Comparison of ENCODE assay signal across 1 cellular context in genomic region chr11:105179542-105180278, GRCh38.
TF ChIP-seq lines count a peak whose summit lies in the region.

No MANE protein-coding gene starts in this region.

TF ChIP-seq in GM23338, 12 proteins besides CTCF, POLR2A, EP300 and RAD21 (continued from another document):
- TF ChIP-seq, protein P1, sequence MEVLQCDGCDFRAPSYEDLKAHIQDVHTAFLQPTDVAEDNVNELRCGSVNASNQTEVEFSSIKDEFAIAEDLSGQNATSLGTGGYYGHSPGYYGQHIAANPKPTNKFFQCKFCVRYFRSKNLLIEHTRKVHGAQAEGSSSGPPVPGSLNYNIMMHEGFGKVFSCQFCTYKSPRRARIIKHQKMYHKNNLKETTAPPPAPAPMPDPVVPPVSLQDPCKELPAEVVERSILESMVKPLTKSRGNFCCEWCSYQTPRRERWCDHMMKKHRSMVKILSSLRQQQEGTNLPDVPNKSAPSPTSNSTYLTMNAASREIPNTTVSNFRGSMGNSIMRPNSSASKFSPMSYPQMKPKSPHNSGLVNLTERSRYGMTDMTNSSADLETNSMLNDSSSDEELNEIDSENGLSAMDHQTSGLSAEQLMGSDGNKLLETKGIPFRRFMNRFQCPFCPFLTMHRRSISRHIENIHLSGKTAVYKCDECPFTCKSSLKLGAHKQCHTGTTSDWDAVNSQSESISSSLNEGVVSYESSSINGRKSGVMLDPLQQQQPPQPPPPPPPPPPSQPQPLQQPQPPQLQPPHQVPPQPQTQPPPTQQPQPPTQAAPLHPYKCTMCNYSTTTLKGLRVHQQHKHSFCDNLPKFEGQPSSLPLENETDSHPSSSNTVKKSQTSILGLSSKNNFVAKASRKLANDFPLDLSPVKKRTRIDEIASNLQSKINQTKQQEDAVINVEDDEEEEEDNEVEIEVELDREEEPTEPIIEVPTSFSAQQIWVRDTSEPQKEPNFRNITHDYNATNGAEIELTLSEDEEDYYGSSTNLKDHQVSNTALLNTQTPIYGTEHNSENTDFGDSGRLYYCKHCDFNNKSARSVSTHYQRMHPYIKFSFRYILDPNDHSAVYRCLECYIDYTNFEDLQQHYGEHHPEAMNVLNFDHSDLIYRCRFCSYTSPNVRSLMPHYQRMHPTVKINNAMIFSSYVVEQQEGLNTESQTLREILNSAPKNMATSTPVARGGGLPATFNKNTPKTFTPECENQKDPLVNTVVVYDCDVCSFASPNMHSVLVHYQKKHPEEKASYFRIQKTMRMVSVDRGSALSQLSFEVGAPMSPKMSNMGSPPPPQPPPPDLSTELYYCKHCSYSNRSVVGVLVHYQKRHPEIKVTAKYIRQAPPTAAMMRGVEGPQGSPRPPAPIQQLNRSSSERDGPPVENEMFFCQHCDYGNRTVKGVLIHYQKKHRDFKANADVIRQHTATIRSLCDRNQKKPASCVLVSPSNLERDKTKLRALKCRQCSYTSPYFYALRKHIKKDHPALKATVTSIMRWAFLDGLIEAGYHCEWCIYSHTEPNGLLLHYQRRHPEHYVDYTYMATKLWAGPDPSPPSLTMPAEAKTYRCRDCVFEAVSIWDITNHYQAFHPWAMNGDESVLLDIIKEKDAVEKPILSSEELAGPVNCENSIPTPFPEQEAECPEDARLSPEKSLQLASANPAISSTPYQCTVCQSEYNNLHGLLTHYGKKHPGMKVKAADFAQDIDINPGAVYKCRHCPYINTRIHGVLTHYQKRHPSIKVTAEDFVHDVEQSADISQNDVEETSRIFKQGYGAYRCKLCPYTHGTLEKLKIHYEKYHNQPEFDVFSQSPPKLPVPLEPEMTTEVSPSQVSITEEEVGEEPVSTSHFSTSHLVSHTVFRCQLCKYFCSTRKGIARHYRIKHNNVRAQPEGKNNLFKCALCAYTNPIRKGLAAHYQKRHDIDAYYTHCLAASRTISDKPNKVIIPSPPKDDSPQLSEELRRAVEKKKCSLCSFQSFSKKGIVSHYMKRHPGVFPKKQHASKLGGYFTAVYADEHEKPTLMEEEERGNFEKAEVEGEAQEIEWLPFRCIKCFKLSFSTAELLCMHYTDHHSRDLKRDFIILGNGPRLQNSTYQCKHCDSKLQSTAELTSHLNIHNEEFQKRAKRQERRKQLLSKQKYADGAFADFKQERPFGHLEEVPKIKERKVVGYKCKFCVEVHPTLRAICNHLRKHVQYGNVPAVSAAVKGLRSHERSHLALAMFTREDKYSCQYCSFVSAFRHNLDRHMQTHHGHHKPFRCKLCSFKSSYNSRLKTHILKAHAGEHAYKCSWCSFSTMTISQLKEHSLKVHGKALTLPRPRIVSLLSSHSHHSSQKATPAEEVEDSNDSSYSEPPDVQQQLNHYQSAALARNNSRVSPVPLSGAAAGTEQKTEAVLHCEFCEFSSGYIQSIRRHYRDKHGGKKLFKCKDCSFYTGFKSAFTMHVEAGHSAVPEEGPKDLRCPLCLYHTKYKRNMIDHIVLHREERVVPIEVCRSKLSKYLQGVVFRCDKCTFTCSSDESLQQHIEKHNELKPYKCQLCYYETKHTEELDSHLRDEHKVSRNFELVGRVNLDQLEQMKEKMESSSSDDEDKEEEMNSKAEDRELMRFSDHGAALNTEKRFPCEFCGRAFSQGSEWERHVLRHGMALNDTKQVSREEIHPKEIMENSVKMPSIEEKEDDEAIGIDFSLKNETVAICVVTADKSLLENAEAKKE (CRISPR knock-in tag; IDR thresholded peaks at IDR 0.05) = no peak
- TF ChIP-seq, protein P2, sequence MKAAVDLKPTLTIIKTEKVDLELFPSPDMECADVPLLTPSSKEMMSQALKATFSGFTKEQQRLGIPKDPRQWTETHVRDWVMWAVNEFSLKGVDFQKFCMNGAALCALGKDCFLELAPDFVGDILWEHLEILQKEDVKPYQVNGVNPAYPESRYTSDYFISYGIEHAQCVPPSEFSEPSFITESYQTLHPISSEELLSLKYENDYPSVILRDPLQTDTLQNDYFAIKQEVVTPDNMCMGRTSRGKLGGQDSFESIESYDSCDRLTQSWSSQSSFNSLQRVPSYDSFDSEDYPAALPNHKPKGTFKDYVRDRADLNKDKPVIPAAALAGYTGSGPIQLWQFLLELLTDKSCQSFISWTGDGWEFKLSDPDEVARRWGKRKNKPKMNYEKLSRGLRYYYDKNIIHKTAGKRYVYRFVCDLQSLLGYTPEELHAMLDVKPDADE (IDR thresholded peaks at IDR 0.05) = no peak
- TF ChIP-seq, protein P3, sequence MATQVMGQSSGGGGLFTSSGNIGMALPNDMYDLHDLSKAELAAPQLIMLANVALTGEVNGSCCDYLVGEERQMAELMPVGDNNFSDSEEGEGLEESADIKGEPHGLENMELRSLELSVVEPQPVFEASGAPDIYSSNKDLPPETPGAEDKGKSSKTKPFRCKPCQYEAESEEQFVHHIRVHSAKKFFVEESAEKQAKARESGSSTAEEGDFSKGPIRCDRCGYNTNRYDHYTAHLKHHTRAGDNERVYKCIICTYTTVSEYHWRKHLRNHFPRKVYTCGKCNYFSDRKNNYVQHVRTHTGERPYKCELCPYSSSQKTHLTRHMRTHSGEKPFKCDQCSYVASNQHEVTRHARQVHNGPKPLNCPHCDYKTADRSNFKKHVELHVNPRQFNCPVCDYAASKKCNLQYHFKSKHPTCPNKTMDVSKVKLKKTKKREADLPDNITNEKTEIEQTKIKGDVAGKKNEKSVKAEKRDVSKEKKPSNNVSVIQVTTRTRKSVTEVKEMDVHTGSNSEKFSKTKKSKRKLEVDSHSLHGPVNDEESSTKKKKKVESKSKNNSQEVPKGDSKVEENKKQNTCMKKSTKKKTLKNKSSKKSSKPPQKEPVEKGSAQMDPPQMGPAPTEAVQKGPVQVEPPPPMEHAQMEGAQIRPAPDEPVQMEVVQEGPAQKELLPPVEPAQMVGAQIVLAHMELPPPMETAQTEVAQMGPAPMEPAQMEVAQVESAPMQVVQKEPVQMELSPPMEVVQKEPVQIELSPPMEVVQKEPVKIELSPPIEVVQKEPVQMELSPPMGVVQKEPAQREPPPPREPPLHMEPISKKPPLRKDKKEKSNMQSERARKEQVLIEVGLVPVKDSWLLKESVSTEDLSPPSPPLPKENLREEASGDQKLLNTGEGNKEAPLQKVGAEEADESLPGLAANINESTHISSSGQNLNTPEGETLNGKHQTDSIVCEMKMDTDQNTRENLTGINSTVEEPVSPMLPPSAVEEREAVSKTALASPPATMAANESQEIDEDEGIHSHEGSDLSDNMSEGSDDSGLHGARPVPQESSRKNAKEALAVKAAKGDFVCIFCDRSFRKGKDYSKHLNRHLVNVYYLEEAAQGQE (IDR thresholded peaks at IDR 0.05; ENCODE audit: unreplicated experiment) = no peak
- no peak for TF ChIP-seq STAT1 (IDR thresholded peaks at IDR 0.05; ENCODE audit: unreplicated experiment)
- no peak for TF ChIP-seq ZNF114 (CRISPR knock-in tag; IDR thresholded peaks at IDR 0.05)
- no peak for TF ChIP-seq ZNF331 (CRISPR knock-in tag; IDR thresholded peaks at IDR 0.05; ENCODE audit: low read depth)
